Comparison of ENCODE assay signal across 11 cellular contexts in genomic region chr13:81395368-81395767, GRCh38.
A peak's percentile ranks its signal among the peaks of the same experiment; 100 is the strongest.
DNase-seq lines count a peak whose midpoint lies in the region; ATAC-seq and TF ChIP-seq lines count a peak whose summit lies in the region.
"Had no signal": no experiment of that assay in that cellular context is flagged by ENCODE, and none has a peak within 500 bp of the region (broad histone marks: within the 10 kb centered on the region; RNA-seq: fewer than 3 reads in every experiment).

No MANE protein-coding gene starts in this region.

- H3K27me3 ChIP-seq in A673 (replicated peaks; ENCODE audit: insufficient read depth, low read depth, low read length, poor library complexity) (no peaks in the 10 kb centered on the region), iPS DF 6.9 (ENCODE audit: control insufficient read depth, insufficient read depth, low read length) (no peaks in the 10 kb centered on the region)
- H3K27me3 ChIP-seq: thyroid gland had no signal

- no peak overlapping the region for H3K27ac ChIP-seq in A673 (ENCODE audit: low read depth, low read length, poor library complexity, severe bottlenecking)
- no peak overlapping the region for H3K27ac ChIP-seq in iPS DF 6.9 (ENCODE audit: low read length)
- H3K27ac ChIP-seq: thyroid gland had no signal

- peak; percentile 6 for DNase-seq in A673 (ENCODE audit: low spot score)
- peak; percentile 45 for DNase-seq in HEK293T (ENCODE audit: extremely low spot score)
- peak; percentile 55 for DNase-seq in SK-N-DZ (ENCODE audit: low spot score)
- DNase-seq in iPS DF 6.9 (ENCODE audit: low read depth, low spot score): peak; percentile 31
- no peak for DNase-seq in globus pallidus (ENCODE audit: low spot score)
- no peak for DNase-seq in NCI-H1105 (lab: John Stamatoyannopoulos, UW)
- DNase-seq: activated T-cell treated with anti-CD3 and anti-CD28 coated beads, Interleukin-2, amount 50 U/mL, for 72 hours; NCI-H2081; thyroid gland had no signal

- CTCF ChIA-PET in A673 (lab: Charles Lee) (no interaction called here), HEK293T (lab: Yijun Ruan, JAX) (no interaction called here)

- H3K9me3 ChIP-seq in A673 (ENCODE audit: low read depth, low read length, poor library complexity, severe bottlenecking) (no peaks in the 10 kb centered on the region), iPS DF 6.9 (ENCODE audit: control insufficient read depth, insufficient read depth, low read length) (no peaks in the 10 kb centered on the region)
- H3K9me3 ChIP-seq: thyroid gland had no signal

- intact Hi-C loops in A673 (cut with micrococcal nuclease; ENCODE audit: unreplicated experiment): no loop called here

- no CpG with 5 or more reads among the region's 4 CpGs for WGBS in iPS DF 6.9 (ENCODE audit: insufficient coverage, insufficient read length)

- H3K4me1 ChIP-seq in A673 (ENCODE audit: insufficient read depth, low read length, poor library complexity, severe bottlenecking) (no peaks in the 10 kb centered on the region), iPS DF 6.9 (ENCODE audit: control insufficient read depth, insufficient read depth, low read length) (peaks cover 4% of the 10 kb centered on the region; the same call in 1 of the 2 replicates)
- H3K4me1 ChIP-seq: thyroid gland had no signal

- no peak for TF ChIP-seq CTCF in A673 (conservative IDR thresholded peaks at IDR 0.05; ENCODE audit: low read depth, low read length)

- POLR2A ChIA-PET in A673 (lab: Charles Lee; ENCODE audit: low non-redundant PET) (no interaction called here), HEK293T (lab: Yijun Ruan, JAX) (no interaction called here)

- H3K36me3 ChIP-seq in A673 (ENCODE audit: insufficient read depth, low read length, poor library complexity, severe bottlenecking): no peaks in the 10 kb centered on the region
- no peaks in the 10 kb centered on the region for H3K36me3 ChIP-seq in iPS DF 6.9 (ENCODE audit: control insufficient read depth, insufficient read depth, low read length)
- H3K36me3 ChIP-seq: thyroid gland had no signal

- ATAC-seq in GM18858 (IDR thresholded peaks at IDR 0.05; ENCODE audit: unreplicated experiment): no peak
- no peak for ATAC-seq in GM19324 (IDR thresholded peaks at IDR 0.05; ENCODE audit: low FRiP score, unreplicated experiment)
- ATAC-seq: activated T-cell treated with anti-CD3 and anti-CD28 coated beads, Interleukin-2, amount 50 U/mL, for 72 hours had no signal

- BruUV-seq in A673 (replicated peaks; lab: Mats Ljungman, UMichigan): no TSS peak

- no peak overlapping the region for H3K4me3 ChIP-seq in A673 (ENCODE audit: low read depth, low read length, poor library complexity, severe bottlenecking)
- H3K4me3 ChIP-seq in iPS DF 6.9 (ENCODE audit: low read length): no peak overlapping the region
- H3K4me3 ChIP-seq: thyroid gland had no signal

TF ChIP-seq in HEK293T, 16 proteins besides CTCF, POLR2A, EP300 and RAD21:
- TF ChIP-seq FOXA1 (IDR thresholded peaks at IDR 0.05) (no peak), BHLHE40 (IDR thresholded peaks at IDR 0.05; ENCODE audit: borderline replicate concordance) (no peak), FOXM1 (IDR thresholded peaks at IDR 0.05; ENCODE audit: borderline replicate concordance) (no peak), ELF4 (IDR thresholded peaks at IDR 0.05) (no peak)
TF ChIP-seq in HEK293T: peak in this region for 0.

Comparison
In these comparisons a context has a peak if more than half of its experiments do, and no peak if none do; other contexts are left out.
1. DNase-seq: peak in A673 (single experiment), HEK293T (single experiment), SK-N-DZ (single experiment) and iPS DF 6.9 (single experiment); none in globus pallidus (single experiment) and NCI-H1105 (single experiment).